8 cellular contexts compared by ENCODE assay signal in the genomic region with DNA sequence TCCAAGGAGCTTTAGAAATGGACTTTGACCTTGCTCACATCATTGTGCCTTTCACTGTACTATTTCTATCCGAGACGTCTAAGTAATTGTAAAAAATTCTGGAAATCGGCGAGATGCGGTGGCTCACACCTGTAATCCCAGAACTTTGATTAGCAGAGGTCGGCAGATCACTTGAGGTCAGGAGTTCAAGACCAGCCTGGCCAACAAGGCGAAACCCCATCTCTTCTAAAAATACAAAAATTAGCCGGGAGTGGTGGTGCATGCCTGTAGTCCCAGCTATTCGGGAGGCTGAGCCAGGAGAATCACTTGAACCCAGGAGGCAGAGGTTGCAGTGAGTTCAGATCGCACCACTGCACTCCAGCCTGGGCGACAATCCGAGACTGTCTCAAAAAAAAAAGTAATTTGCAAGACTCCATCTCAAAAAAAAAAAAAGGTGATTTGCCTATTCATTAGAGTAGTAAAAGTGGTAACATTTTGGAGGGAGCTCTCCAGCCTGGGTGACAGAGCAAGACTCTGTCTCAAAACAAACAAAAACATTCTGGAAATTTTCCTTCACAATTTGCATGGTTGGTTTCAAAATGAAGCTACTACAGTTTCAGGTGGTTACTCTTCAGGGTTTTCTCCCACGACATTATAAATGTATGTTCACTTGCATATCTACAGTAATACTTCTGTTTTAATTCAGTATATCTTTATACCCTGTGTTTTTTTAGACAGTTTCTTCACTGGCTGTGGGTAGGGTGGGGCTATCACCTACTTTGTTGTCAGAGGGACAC. TPM values are rescaled to one million over a fixed set of nuclear protein-coding genes. Genes with fewer than 3 reads are reported as not detected.
DNase-seq lines count a peak whose midpoint lies in the region; ATAC-seq and TF ChIP-seq lines count a peak whose summit lies in the region.
"Not testable (repeated sequence)": the region's sequence is repeated elsewhere in the genome, so short reads cannot be mapped to it uniquely, and the experiment has no call there.

No MANE protein-coding gene starts in this region.

- peak; percentile 91 for DNase-seq in GM12865 (ENCODE audit: low read depth)
- DNase-seq in activated B cell treated with CpG ODN at 0.5 μM for 24 hours; natural killer cell treated with Interleukin-12 subunit alpha and Interleukin-12 subunit beta and Interleukin-15 and Interleukin-18, amount 100 ng/mL, for 72 hours (ENCODE audit: low spot score): not testable (repeated sequence)

- H3K4me3 ChIP-seq in GM12865 (ENCODE audit: low read depth, low read length), result peak overlapping the region; percentile 32; the same call in 1 of the 2 replicates

- ATAC-seq in GM18873 (IDR thresholded peaks at IDR 0.05; ENCODE audit: low FRiP score, unreplicated experiment) (peak; percentile 89), GM19468 (IDR thresholded peaks at IDR 0.05; ENCODE audit: extremely low read depth, unreplicated experiment) (peak; percentile 61), HG02588 (IDR thresholded peaks at IDR 0.05; ENCODE audit: unreplicated experiment) (peak; percentile 89), HG03060 (IDR thresholded peaks at IDR 0.05; ENCODE audit: low read depth, unreplicated experiment) (peak; percentile 90), HG03460 (IDR thresholded peaks at IDR 0.05; ENCODE audit: unreplicated experiment) (peak; percentile 80), activated B cell treated with CpG ODN at 0.5 μM for 24 hours (ENCODE audit: low read depth) (peak; percentile 76)
- ATAC-seq in natural killer cell treated with Interleukin-12 subunit alpha and Interleukin-12 subunit beta and Interleukin-15 and Interleukin-18, amount 100 ng/mL, for 72 hours, result peak; percentile 60 to 85

- POLR2A ChIA-PET in activated B cell treated with CpG ODN at 0.5 μM for 24 hours (lab: Charles Lee), result interaction anchor here (0.6 to 0.7 kb wide), 3 partner anchors 16 to 1235 kb away, joined by 3 to 4 read pairs (median 3); a partner anchor contains a TSS

- H3K27ac Mint-ChIP-seq in activated B cell treated with CpG ODN at 0.5 μM for 24 hours; natural killer cell treated with Interleukin-12 subunit alpha and Interleukin-12 subunit beta and Interleukin-15 and Interleukin-18, amount 100 ng/mL, for 72 hours: not testable (repeated sequence)

- H3K27me3 Mint-ChIP-seq in activated B cell treated with CpG ODN at 0.5 μM for 24 hours; natural killer cell treated with Interleukin-12 subunit alpha and Interleukin-12 subunit beta and Interleukin-15 and Interleukin-18, amount 100 ng/mL, for 72 hours: not testable (repeated sequence)

- H3K4me3 Mint-ChIP-seq in activated B cell treated with CpG ODN at 0.5 μM for 24 hours, result peak overlapping the region; percentile 19
- not testable (repeated sequence) for H3K4me3 Mint-ChIP-seq in natural killer cell treated with Interleukin-12 subunit alpha and Interleukin-12 subunit beta and Interleukin-15 and Interleukin-18, amount 100 ng/mL, for 72 hours

- TF ChIP-seq CTCF in GM12865 (IDR thresholded peaks at IDR 0.05; ENCODE audit: insufficient read depth, low read depth, low read length, missing control alignments); activated B cell treated with CpG ODN at 0.5 μM for 24 hours (IDR thresholded peaks at IDR 0.05): not testable (repeated sequence)

- peaks cover 29% of the 10 kb centered on the region for H3K4me1 Mint-ChIP-seq in activated B cell treated with CpG ODN at 0.5 μM for 24 hours
- H3K4me1 Mint-ChIP-seq in natural killer cell treated with Interleukin-12 subunit alpha and Interleukin-12 subunit beta and Interleukin-15 and Interleukin-18, amount 100 ng/mL, for 72 hours (ENCODE audit: low read depth in 2 of 2), result not testable (repeated sequence)

- intact Hi-C loops in activated B cell treated with CpG ODN at 0.5 μM for 24 hours (cut with micrococcal nuclease), result not testable (repeated sequence)

- CTCF ChIA-PET in activated B cell treated with CpG ODN at 0.5 μM for 24 hours (lab: Charles Lee), result interaction anchor here (1.0 kb wide), 1 partner anchor 51 kb away, joined by 3 read pairs; no protein-coding TSS in a partner anchor

- H3K9me3 Mint-ChIP-seq in activated B cell treated with CpG ODN at 0.5 μM for 24 hours; natural killer cell treated with Interleukin-12 subunit alpha and Interleukin-12 subunit beta and Interleukin-15 and Interleukin-18, amount 100 ng/mL, for 72 hours: not testable (repeated sequence)

- H3K36me3 Mint-ChIP-seq in activated B cell treated with CpG ODN at 0.5 μM for 24 hours (ENCODE audit: low read depth), result peaks cover 34% of the 10 kb centered on the region
- not testable (repeated sequence) for H3K36me3 Mint-ChIP-seq in natural killer cell treated with Interleukin-12 subunit alpha and Interleukin-12 subunit beta and Interleukin-15 and Interleukin-18, amount 100 ng/mL, for 72 hours

RNA-seq across cellular contexts. Expression of a gene that starts 15.3 kb away (rescaled TPM):
- 4.0 and 4.2 TPM in 2 replicates for total RNA-seq in activated B cell treated with CpG ODN at 0.5 μM for 24 hours
- total RNA-seq in natural killer cell treated with Interleukin-12 subunit alpha and Interleukin-12 subunit beta and Interleukin-15 and Interleukin-18, amount 100 ng/mL, for 72 hours, result 1 to 10 TPM; 3.0 to 4.3 TPM

RNA-seq across cellular contexts. Expression of a gene that starts 42.5 kb away (rescaled TPM):
- total RNA-seq in activated B cell treated with CpG ODN at 0.5 μM for 24 hours, result 14.7 and 15.3 TPM in 2 replicates
- 10 to 100 TPM; 20.1 to 20.6 TPM for total RNA-seq in natural killer cell treated with Interleukin-12 subunit alpha and Interleukin-12 subunit beta and Interleukin-15 and Interleukin-18, amount 100 ng/mL, for 72 hours
